ENCODE assay signal across 21 cellular contexts in genomic region chr7:127732306-127732705, GRCh38.
"Had no signal": no experiment of that assay in that cellular context is flagged by ENCODE, and none has a peak within 500 bp of the region (broad histone marks: within the 10 kb centered on the region; RNA-seq: fewer than 3 reads in every experiment).

No MANE protein-coding gene starts in this region.

- DNase-seq: cerebellar nuclear complex; dermis blood vessel endothelial cell; head of caudate nucleus; left colon; natural killer cell; nucleus accumbens; pancreas; psoas muscle; retina; spleen; stimulated activated CD4-positive, alpha-beta T cell treated with anti-CD3 and anti-CD28 coated beads, Interleukin-15, amount 100 ng/mL, for 24 hours; stimulated activated CD4-positive, alpha-beta T cell treated with anti-CD3 and anti-CD28 coated beads, Interleukin-1b, Interleukin-23, amount 100 ng/mL, for 48 hours; stimulated activated CD4-positive, alpha-beta T cell treated with anti-CD3 and anti-CD28 coated beads, Interleukin-4, amount 100 ng/mL, for 24 hours; testis; upper lobe of right lung had no signal

- ATAC-seq: esophagus mucosa; left colon; natural killer cell; pancreas; psoas muscle; sciatic nerve; stimulated activated memory B cell treated with anti-CD40 and anti-IgM and Interleukin-4, amounts not matched to agents 10 μg/mL and 1 μg/mL and 100 μg/mL, for 72 hours; upper lobe of right lung had no signal

- H3K4me3 ChIP-seq: hepatocyte, pancreas, psoas muscle, spleen, testis, tibial nerve, upper lobe of right lung, vagina had no signal

- H3K27ac ChIP-seq: hepatocyte, pancreas, psoas muscle, spleen, tibial nerve, upper lobe of right lung, vagina had no signal

- H3K27me3 ChIP-seq: hepatocyte, pancreas, spleen, testis, tibial nerve, upper lobe of right lung, vagina had no signal

- H3K9me3 ChIP-seq: pancreas, psoas muscle, spleen, testis, tibial nerve, upper lobe of right lung, vagina had no signal

- H3K4me1 ChIP-seq: psoas muscle, spleen, upper lobe of right lung, vagina had no signal
